22 cellular contexts compared by ENCODE assay signal in genomic region chr16:56539667-56540066, GRCh38. TPM values are rescaled to one million over a fixed set of nuclear protein-coding genes. Genes with fewer than 3 reads are reported as not detected.
DNase-seq lines count a peak whose midpoint lies in the region; ATAC-seq and TF ChIP-seq lines count a peak whose summit lies in the region.
"Had no signal": no experiment of that assay in that cellular context is flagged by ENCODE, and none has a peak within 500 bp of the region (broad histone marks: within the 10 kb centered on the region; RNA-seq: fewer than 3 reads in every experiment).

No MANE protein-coding gene starts in this region.

- no peak overlapping the region for H2AK5ac ChIP-seq in mesenchymal stem cell (ENCODE audit: low read length, severe bottlenecking)

- no peak overlapping the region for H3K14ac ChIP-seq in mesenchymal stem cell (ENCODE audit: low read length in 2 of 2)

- no peaks in the 10 kb centered on the region for H3K4me1 ChIP-seq in mesenchymal stem cell (ENCODE audit: control insufficient read depth, insufficient read depth, low read depth, low read length)
- H3K4me1 ChIP-seq in spleen = no peaks in the 10 kb centered on the region
- H3K4me1 ChIP-seq: BLaER1, SJCRH30 had no signal

- no peak overlapping the region for H2BK15ac ChIP-seq in mesenchymal stem cell (ENCODE audit: low read depth, poor library complexity, severe bottlenecking)

- ATAC-seq in HG03354 (IDR thresholded peaks at IDR 0.05; ENCODE audit: poor library complexity, severe bottlenecking, unreplicated experiment) = no peak
- ATAC-seq: GM23338 had no signal

- H3K79me1 ChIP-seq in mesenchymal stem cell (replicated peaks; ENCODE audit: low read length, poor library complexity, severe bottlenecking) = no peaks in the 10 kb centered on the region

- no peaks in the 10 kb centered on the region for H3K36me3 ChIP-seq in MG63
- no peaks in the 10 kb centered on the region for H3K36me3 ChIP-seq in mesenchymal stem cell (ENCODE audit: control insufficient read depth in 1 of 2, insufficient read depth in 2 of 2, low read depth in 1 of 2, low read length in 2 of 2)
- H3K36me3 ChIP-seq in spleen = no peaks in the 10 kb centered on the region
- H3K36me3 ChIP-seq: BLaER1, SJCRH30 had no signal

- no peak overlapping the region for H3K27ac ChIP-seq in mesenchymal stem cell (ENCODE audit: low read length, poor library complexity, severe bottlenecking)
- H3K27ac ChIP-seq in spleen = peak overlapping the region in 7 of 8 donors; percentile 15 to 74 (median 38)
- H3K27ac ChIP-seq: BLaER1, KMS-11, SJCRH30 had no signal

- no peak overlapping the region for H3K23ac ChIP-seq in mesenchymal stem cell (ENCODE audit: low read length in 2 of 2)

- no peak for TF ChIP-seq CTCF in spleen (IDR thresholded peaks at IDR 0.05 in 8 of 11, conservative IDR thresholded peaks at IDR 0.05 in 3 of 11)

- H4K91ac ChIP-seq in mesenchymal stem cell (ENCODE audit: low read length) = no peak overlapping the region

- intact Hi-C loops in spleen (cut with DNase I; ENCODE audit: low total_unique reads) = no loop called here

- no peak overlapping the region for H2BK5ac ChIP-seq in mesenchymal stem cell (ENCODE audit: low read depth, low read length, poor library complexity, severe bottlenecking)

- no peak overlapping the region for H2AFZ ChIP-seq in mesenchymal stem cell (ENCODE audit: low read depth, low read length)
- H2AFZ ChIP-seq: GM23338 had no signal

- no peak overlapping the region for H2BK120ac ChIP-seq in mesenchymal stem cell (ENCODE audit: low read depth, low read length)

- peak overlapping the region; percentile 33 for H3K9ac ChIP-seq in mesenchymal stem cell (ENCODE audit: low read length)
- H3K9ac ChIP-seq: BLaER1, KMS-11 had no signal

- no peak overlapping the region for H3K4me2 ChIP-seq in mesenchymal stem cell (ENCODE audit: low read length, poor library complexity, severe bottlenecking)
- H3K4me2 ChIP-seq: BLaER1, GM23338, KMS-11 had no signal

- H2BK12ac ChIP-seq in mesenchymal stem cell (ENCODE audit: low read length in 2 of 2) = no peak overlapping the region

- H3K9me3 ChIP-seq in MG63 = peaks cover 16% of the 10 kb centered on the region
- no peaks in the 10 kb centered on the region for H3K9me3 ChIP-seq in mesenchymal stem cell (ENCODE audit: control insufficient read depth, low read length)
- H3K9me3 ChIP-seq in spleen = no peaks in the 10 kb centered on the region
- H3K9me3 ChIP-seq: BLaER1, SJCRH30 had no signal

- TF ChIP-seq POLR2A in spleen (IDR thresholded peaks at IDR 0.05) = no peak

- no peak overlapping the region for H4K8ac ChIP-seq in mesenchymal stem cell (ENCODE audit: low read length)

- H3K4me3 ChIP-seq in MG63 (no peak overlapping the region), mesenchymal stem cell (ENCODE audit: insufficient read depth in 1 of 2, low read depth in 1 of 2, low read length in 2 of 2) (no peak overlapping the region), spleen (no peak overlapping the region)
- H3K4me3 ChIP-seq: BLaER1, GM23338, SJCRH30 had no signal

- 55% methylated on average over 4 of the region's 4 CpGs for WGBS in mesenchymal stem cell
- 43 to 74% (median 58%) methylated on average over 4 of the region's 4 CpGs for WGBS in spleen, 5 donors

- H3K18ac ChIP-seq in mesenchymal stem cell (ENCODE audit: low read depth in 1 of 2, low read length in 2 of 2) = no peak overlapping the region

- DNase-seq in MG63 = peak; percentile 28
- peak; percentile 12 for DNase-seq in NCI-H446 treated with DMSO at 0.1 percent for 48 hours (lab: John Stamatoyannopoulos, UW)
- no peak for DNase-seq in mesenchymal stem cell
- no peak for DNase-seq in spleen
- no peak for DNase-seq in Ammon's horn (ENCODE audit: low spot score)
- no peak for DNase-seq in HK-2 (ENCODE audit: unreplicated experiment)
- DNase-seq: CD4-positive, alpha-beta T cell; COR-L47; HCEC 1CT; NCI-H1105 treated with DMSO at 0.1 percent for 48 hours; NCI-H2029 treated with DMSO at 0.1 percent for 48 hours; NCI-H2171; NCI-H345; NCI-H526 treated with DMSO at 0.1 percent for 48 hours; SJCRH30 had no signal

- H3K27me3 ChIP-seq in MG63 = no peaks in the 10 kb centered on the region; the same call in 1 of the 2 replicates
- peaks cover 21 to 30% of the 10 kb centered on the region in 2 experiments for H3K27me3 ChIP-seq in mesenchymal stem cell (ENCODE audit: control insufficient read depth in 1 of 2, insufficient read depth in 1 of 2, low read length in 2 of 2)
- peaks cover 0 to 30% (median 4%) of the 10 kb centered on the region in 7 donors for H3K27me3 ChIP-seq in spleen (replicated peaks in 1 of 7)
- H3K27me3 ChIP-seq: BLaER1, SJCRH30 had no signal

- H3K4ac ChIP-seq in mesenchymal stem cell (ENCODE audit: low read depth in 1 of 2, low read length in 2 of 2) = no peak overlapping the region

RNA-seq across cellular contexts. Expression of gene BBS2, which starts 19.8 kb away (rescaled TPM):
- 99.1 and 141 TPM in 2 replicates for total RNA-seq in MG63 (2014; rRNA removed; shearing (Covaris generic); ENCODE audit: low replicate concordance)
- 22.8 TPM for polyA plus RNA-seq in mesenchymal stem cell (2013, experiment 1 of 2)
- polyA plus RNA-seq in mesenchymal stem cell (2013, experiment 2 of 2) = 21.2 TPM
- 10 to 100 TPM; 29.1 to 70.3 (median 52.8) TPM for total RNA-seq in spleen
- polyA plus RNA-seq in spleen = 10 to 100 TPM; 22.9 to 52.5 (median 33.3) TPM

RNA-seq across cellular contexts. Expression of gene MT4, which starts 25.2 kb away (rescaled TPM):
- not detected in 2 replicates for total RNA-seq in MG63 (2014; rRNA removed; shearing (Covaris generic); ENCODE audit: low replicate concordance)
- polyA plus RNA-seq in mesenchymal stem cell (2013, experiment 1 of 2) = not detected
- polyA plus RNA-seq in mesenchymal stem cell (2013, experiment 2 of 2) = not detected
- not detected for total RNA-seq in spleen
- polyA plus RNA-seq in spleen = not detected
- total RNA-seq: A673; CD4-positive, alpha-beta T cell; G401; GM23338; HT1080; SJCRH30 had no signal
- polyA plus RNA-seq: GM23338 had no signal

RNA-seq across cellular contexts. Expression of gene MT3, which starts 49.7 kb away (rescaled TPM):
- not detected in 2 replicates for total RNA-seq in MG63 (2014; rRNA removed; shearing (Covaris generic); ENCODE audit: low replicate concordance)
- polyA plus RNA-seq in mesenchymal stem cell (2013, experiment 1 of 2) = not detected
- 0.18 TPM for polyA plus RNA-seq in mesenchymal stem cell (2013, experiment 2 of 2)
- under 1 TPM in 1 of 7 donors, not detected in 6; 0.77 TPM for total RNA-seq in spleen
- 10 to 100 TPM in 1 of 3 donors, 1 to 10 TPM in 1, not detected in 1; 1.5 to 11.5 TPM for polyA plus RNA-seq in spleen
- total RNA-seq: A673, G401, GM23338, HT1080, SJCRH30 had no signal
- polyA plus RNA-seq: GM23338 had no signal

Comparison
In these comparisons a context has a peak if more than half of its experiments do, and no peak if none do; other contexts are left out.
1. DNase-seq: peak in MG63 (single experiment) and NCI-H446 treated with DMSO at 0.1 percent for 48 hours (single experiment); none in mesenchymal stem cell (single experiment), spleen (single experiment), Ammon's horn (single experiment) and HK-2 (single experiment).